Comparison of ENCODE assay signal across 24 cellular contexts in the genomic region with DNA sequence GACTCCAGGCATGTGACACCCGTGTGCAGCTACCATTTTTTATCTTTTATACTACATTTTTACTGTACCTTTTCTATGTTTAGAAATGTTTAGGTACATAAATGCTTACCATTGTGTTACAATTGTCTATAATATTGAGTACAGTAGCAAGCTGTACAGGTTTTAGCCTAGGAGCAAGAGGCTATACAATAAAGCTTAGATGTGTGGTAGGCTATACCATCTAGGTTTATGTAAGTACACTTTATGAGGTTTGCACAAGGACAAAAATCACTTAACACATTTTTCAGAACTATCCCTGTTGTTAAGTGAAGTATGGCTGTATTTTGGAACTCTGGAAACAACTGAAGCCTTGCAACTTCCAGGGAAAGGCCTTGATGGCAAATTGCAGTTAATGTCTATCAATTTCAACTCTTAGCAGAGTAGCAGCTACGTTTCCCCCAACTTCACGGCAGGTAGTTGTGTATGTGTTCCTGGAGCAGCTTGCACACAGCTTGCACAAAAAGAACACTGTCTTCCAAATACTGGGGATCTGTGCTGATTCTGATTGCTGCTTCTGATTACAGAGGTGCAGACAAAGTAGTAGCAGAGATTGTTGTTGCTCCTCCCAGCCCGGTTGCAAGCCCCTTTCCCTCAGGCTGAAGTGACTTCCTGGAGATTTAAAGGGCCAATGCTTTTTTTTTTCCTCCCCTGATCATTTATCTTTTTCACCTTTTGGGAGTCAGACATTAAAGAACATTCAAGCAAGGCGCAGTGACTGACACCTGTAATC. TPM values are rescaled to one million over a fixed set of nuclear protein-coding genes. Genes with fewer than 3 reads are reported as not detected.
DNase-seq lines count a peak whose midpoint lies in the region; TF ChIP-seq lines count a peak whose summit lies in the region.
"Had no signal": no experiment of that assay in that cellular context is flagged by ENCODE, and none has a peak within 500 bp of the region (broad histone marks: within the 10 kb centered on the region; RNA-seq: fewer than 3 reads in every experiment).

No MANE protein-coding gene starts in this region.

- no peak for TF ChIP-seq POLR2A in suprapubic skin (IDR thresholded peaks at IDR 0.05)

- TF ChIP-seq EP300 in suprapubic skin (IDR thresholded peaks at IDR 0.05), result no peak

- TF ChIP-seq CTCF in brain (conservative IDR thresholded peaks at IDR 0.05), result no peak
- no peak for TF ChIP-seq CTCF in mesothelial cell of epicardium (IDR thresholded peaks at IDR 0.05; ENCODE audit: unreplicated experiment)
- TF ChIP-seq CTCF in suprapubic skin (IDR thresholded peaks at IDR 0.05), result no peak

- no peaks in the 10 kb centered on the region for H3K36me3 ChIP-seq in suprapubic skin
- H3K36me3 ChIP-seq: HAP-1, SJCRH30, upper lobe of left lung had no signal

- peaks cover 13 to 28% (median 21%) of the 10 kb centered on the region in 5 experiments for H3K9me3 Mint-ChIP-seq in brain
- H3K9me3 Mint-ChIP-seq in mesothelial cell of epicardium, result peaks cover 12% of the 10 kb centered on the region

- DNase-seq in Jurkat, Clone E6-1 (ENCODE audit: low read depth, low spot score), result peak; percentile 19
- DNase-seq in mesothelial cell of epicardium (ENCODE audit: low spot score in 2 of 2, unreplicated experiment in 2 of 2) (no peak), suprapubic skin (ENCODE audit: low spot score in 2 of 2) (no peak), SKM-1 treated with dmso at 0.1 percent for 144 hours (lab: John Stamatoyannopoulos, UW; ENCODE audit: unreplicated experiment) (no peak), NCI-H2081 (lab: John Stamatoyannopoulos, UW) (no peak)
- DNase-seq in activated CD4-positive, alpha-beta T cell treated with anti-CD3 and anti-CD28 coated beads, Interleukin-2, amount 50 U/mL, for 4 hours, result no peak
- DNase-seq: activated CD8-positive, alpha-beta memory T cell treated with anti-CD3 and anti-CD28 coated beads, Interleukin-2, amount 50 U/mL, for 48 hours; activated CD8-positive, alpha-beta T cell treated with anti-CD3 and anti-CD28 coated beads for 36 hours; activated naive CD4-positive, alpha-beta T cell treated with anti-CD3 and anti-CD28 coated beads, Interleukin-2, amount 50 U/mL, for 16 hours; amniotic stem cell; COR-L47; DMS53; hypothalamus; left cardiac atrium; naive B cell; NCI-H446; SJCRH30; stimulated activated CD4-positive, alpha-beta T cell treated with anti-CD3 and anti-CD28 coated beads, Interleukin-15, amount 100 ng/mL, for 24 hours; stimulated activated CD4-positive, alpha-beta T cell treated with anti-CD3 and anti-CD28 coated beads, Interleukin-4, amount 100 ng/mL, for 4 hours; upper lobe of left lung had no signal

- H3K27me3 Mint-ChIP-seq in brain (no peaks in the 10 kb centered on the region), mesothelial cell of epicardium (ENCODE audit: low read depth) (no peaks in the 10 kb centered on the region)
- H3K27me3 Mint-ChIP-seq: activated CD8-positive, alpha-beta T cell treated with anti-CD3 and anti-CD28 coated beads for 36 hours; naive B cell had no signal

- H3K4me1 Mint-ChIP-seq in brain (peaks cover 6% of the 10 kb centered on the region), mesothelial cell of epicardium (peaks cover 30% of the 10 kb centered on the region)

- peak overlapping the region; percentile 4 for H3K27ac ChIP-seq in suprapubic skin
- H3K27ac ChIP-seq: BLaER1 treated with 17β-estradiol and CSF1 and Interleukin-3, amounts not matched to agents 10 nM and 100 nM; HL-60; SJCRH30; upper lobe of left lung had no signal

- H3K27ac Mint-ChIP-seq in brain, result peak overlapping the region in 3 of 5 experiments; percentile 37 to 45 (median 40)
- H3K27ac Mint-ChIP-seq in mesothelial cell of epicardium, result peak overlapping the region; percentile 87
- H3K27ac Mint-ChIP-seq: activated CD8-positive, alpha-beta T cell treated with anti-CD3 and anti-CD28 coated beads for 36 hours had no signal

- H3K36me3 Mint-ChIP-seq in brain, result peaks cover 33% of the 10 kb centered on the region
- peaks cover 14% of the 10 kb centered on the region for H3K36me3 Mint-ChIP-seq in mesothelial cell of epicardium

- H3K4me1 ChIP-seq in suprapubic skin, result peaks cover 9% of the 10 kb centered on the region
- H3K4me1 ChIP-seq: HAP-1, SJCRH30 had no signal

- H3K4me3 ChIP-seq in Jurkat, Clone E6-1 (ENCODE audit: low read length), result no peak overlapping the region
- H3K4me3 ChIP-seq in suprapubic skin, result no peak overlapping the region
- H3K4me3 ChIP-seq: BLaER1 treated with 17β-estradiol and CSF1 and Interleukin-3, amounts not matched to agents 10 nM and 100 nM; HAP-1; SJCRH30; upper lobe of left lung had no signal

- WGBS in suprapubic skin, result 43% methylated on average over 5 of the region's 5 CpGs

- H3K9me3 ChIP-seq in suprapubic skin, result no peaks in the 10 kb centered on the region
- H3K9me3 ChIP-seq: HAP-1 had no signal

- no peaks in the 10 kb centered on the region for H3K27me3 ChIP-seq in suprapubic skin
- H3K27me3 ChIP-seq: BLaER1 treated with 17β-estradiol and CSF1 and Interleukin-3, amounts not matched to agents 10 nM and 100 nM; SJCRH30; upper lobe of left lung had no signal

- H3K4me3 Mint-ChIP-seq in brain (peak overlapping the region in 1 of 5 experiments; percentile 7), mesothelial cell of epicardium (peak overlapping the region; percentile 3)
- H3K4me3 Mint-ChIP-seq: activated CD8-positive, alpha-beta T cell treated with anti-CD3 and anti-CD28 coated beads for 36 hours; naive B cell had no signal

RNA-seq across cellular contexts. Expression of a gene that starts 30.0 kb away (rescaled TPM):
- polyA plus RNA-seq in Jurkat, Clone E6-1 (2012; ENCODE audit: insufficient read depth, insufficient read length), result 25.0 TPM
- polyA plus RNA-seq in brain (ENCODE audit: insufficient read depth, low read depth, low replicate concordance), result 25.8 TPM
- total RNA-seq in mesothelial cell of epicardium (46.2 to 55.4 TPM (median 51.2 TPM) in 3 replicates), suprapubic skin (10 to 100 TPM; 38.5 to 54.6 (median 41.7) TPM)
